In the genomic region with DNA sequence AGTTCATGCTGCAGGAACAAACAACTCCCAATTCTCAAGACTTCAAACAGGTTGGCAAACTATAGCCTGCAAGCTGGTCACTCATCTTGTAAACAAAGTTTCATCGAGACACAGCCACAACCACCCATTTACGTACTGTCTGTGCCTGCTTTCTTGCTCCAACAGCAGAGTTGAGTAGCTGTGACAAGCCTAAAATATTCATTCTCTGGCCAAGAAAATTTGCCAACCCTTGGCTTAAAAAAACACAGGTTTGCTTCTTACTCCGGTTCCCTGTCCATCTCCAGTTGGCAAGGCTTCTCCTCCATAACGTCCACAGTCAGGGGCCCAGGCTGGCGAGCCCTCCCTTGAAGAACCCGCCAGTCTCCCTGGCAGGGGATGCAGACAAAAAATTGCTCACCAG, we compare ENCODE assay signal across 24 cellular contexts.
DNase-seq lines count a peak whose midpoint lies in the region; ATAC-seq, FAIRE-seq and TF ChIP-seq lines count a peak whose summit lies in the region.
"Had no signal": no experiment of that assay in that cellular context is flagged by ENCODE, and none has a peak within 500 bp of the region (broad histone marks: within the 10 kb centered on the region; RNA-seq: fewer than 3 reads in every experiment).

No MANE protein-coding gene starts in this region.

- 60% methylated on average over 4 of the region's 6 CpGs; no CpG with 5 or more reads in 1 of the 2 experiments for WGBS in IMR-90 (ENCODE audit: extremely low coverage in 2 of 2, insufficient read length in 1 of 2), 2 experiments
- no CpG with 5 or more reads among the region's 6 CpGs for WGBS in neuronal stem cell (ENCODE audit: extremely low coverage in 2 of 2, insufficient read length in 2 of 2, insufficient replicate concordance in 1 of 2), 2 donors

- peaks cover 5% of the 10 kb centered on the region for H3K36me3 Mint-ChIP-seq in dendritic cell treated with granulocyte-macrophage colony-stimulating factor and Interleukin-4, amounts not matched to agents 40 ng/mL and 50 ng/mL, for 4 days (ENCODE audit: low read depth)
- no peaks in the 10 kb centered on the region for H3K36me3 Mint-ChIP-seq in T-helper 2 cell treated with Interferon-gamma antibody and Interleukin-4, amounts not matched to agents 5 μg/mL and 100 μg/mL, for 36 hours (ENCODE audit: low read depth)
- H3K36me3 Mint-ChIP-seq: CD8-positive, alpha-beta T cell had no signal

- H3K36me3 ChIP-seq in IMR-90 (ENCODE audit: control insufficient read depth, insufficient read depth, low read length) (no peaks in the 10 kb centered on the region), neuronal stem cell (replicated peaks in 1 of 2; ENCODE audit: control insufficient read depth in 2 of 2, insufficient read depth in 2 of 2, low read length in 2 of 2) (no peaks in the 10 kb centered on the region)
- H3K36me3 ChIP-seq: HAP-1 had no signal

- peak overlapping the region; percentile 37 for H2BK120ac ChIP-seq in IMR-90 (ENCODE audit: low read depth, low read length)
- no peak overlapping the region for H2BK120ac ChIP-seq in neuronal stem cell (ENCODE audit: low read depth, low read length)

- H2BK20ac ChIP-seq in IMR-90 (ENCODE audit: low read depth, low read length): peak overlapping the region; percentile 82; the same call in 1 of the 2 replicates

- H3K23ac ChIP-seq in IMR-90 (ENCODE audit: low read depth, low read length): no peak overlapping the region
- no peak overlapping the region for H3K23ac ChIP-seq in neuronal stem cell (ENCODE audit: low read depth, low read length, poor library complexity)

- no peak overlapping the region for H3K56ac ChIP-seq in IMR-90 (ENCODE audit: extremely low read depth, insufficient read depth, low read length)

- H3K4me1 ChIP-seq in IMR-90 (ENCODE audit: control insufficient read depth, insufficient read depth, low read length): peaks cover 19% of the 10 kb centered on the region
- H3K4me1 ChIP-seq in neuronal stem cell (ENCODE audit: control insufficient read depth in 2 of 2, insufficient read depth in 1 of 2, low read depth in 1 of 2, low read length in 2 of 2): peaks cover 9 to 17% of the 10 kb centered on the region in 2 donors
- H3K4me1 ChIP-seq: HAP-1 had no signal

- CTCF ChIA-PET in IMR-90 (lab: Yijun Ruan, JAX): interaction anchor here (0.6 to 0.8 kb wide), 2 partner anchors 24 to 693 kb away, joined by 3 to 5 read pairs; no protein-coding TSS in a partner anchor

- in situ Hi-C loops in IMR-90 (cut with MboI; ENCODE audit: low sequenced_read_pairs): loop anchor here (25.0 kb wide), 1 partner anchor 498 kb away; a partner anchor contains a TSS

- no peak for TF ChIP-seq RAD21 in IMR-90 (IDR thresholded peaks at IDR 0.05; ENCODE audit: low read length)

- H3K14ac ChIP-seq in IMR-90 (replicated peaks; ENCODE audit: low read depth, low read length) (no peak overlapping the region), neuronal stem cell (ENCODE audit: low read length) (no peak overlapping the region)

- H4K8ac ChIP-seq in IMR-90 (ENCODE audit: low read depth in 2 of 2, low read length in 2 of 2): no peak overlapping the region; a peak in 1 of 4 replicates
- no peak overlapping the region for H4K8ac ChIP-seq in neuronal stem cell (ENCODE audit: low read depth, low read length)

- H3K4ac ChIP-seq in IMR-90 (ENCODE audit: low read depth, low read length) (peak overlapping the region; percentile 48), neuronal stem cell (ENCODE audit: low read length) (no peak overlapping the region)

- H2AFZ ChIP-seq in IMR-90 (replicated peaks; ENCODE audit: low read length, poor library complexity): no peak overlapping the region
- H2AFZ ChIP-seq in neuronal stem cell (ENCODE audit: low read length): no peak overlapping the region
- H2AFZ ChIP-seq: GM23248 had no signal

- peak overlapping the region; percentile 3 for H3K27ac Mint-ChIP-seq in dendritic cell treated with granulocyte-macrophage colony-stimulating factor and Interleukin-4, amounts not matched to agents 40 ng/mL and 50 ng/mL, for 4 days
- no peak overlapping the region for H3K27ac Mint-ChIP-seq in T-helper 2 cell treated with Interferon-gamma antibody and Interleukin-4, amounts not matched to agents 5 μg/mL and 100 μg/mL, for 36 hours
- H3K27ac Mint-ChIP-seq: CD8-positive, alpha-beta T cell had no signal

- H3K9ac ChIP-seq in IMR-90 (ENCODE audit: low read depth, low read length) (no peak overlapping the region), neuronal stem cell (ENCODE audit: low read depth, low read length, poor library complexity) (no peak overlapping the region)
- H3K9ac ChIP-seq: GM23248 had no signal

- no peaks in the 10 kb centered on the region for H3K27me3 ChIP-seq in IMR-90 (ENCODE audit: control insufficient read depth, insufficient read depth, low read length)
- peaks cover 0 to 47% (median 0%) of the 10 kb centered on the region in 3 experiments for H3K27me3 ChIP-seq in neuronal stem cell (ENCODE audit: control insufficient read depth in 3 of 3, insufficient read depth in 3 of 3, low read depth in 1 of 3, low read length in 3 of 3)

- POLR2A ChIA-PET in IMR-90 (lab: Charles Lee; ENCODE audit: unreplicated experiment): no interaction called here

- no peak overlapping the region for H2AK9ac ChIP-seq in IMR-90 (replicated peaks; ENCODE audit: low read depth, low read length, poor library complexity)

- H3K4me2 ChIP-seq in IMR-90 (ENCODE audit: low read depth, low read length): no peak overlapping the region
- H3K4me2 ChIP-seq in neuronal stem cell (ENCODE audit: insufficient read depth, low read length, poor library complexity, severe bottlenecking): no peak overlapping the region

- no peaks in the 10 kb centered on the region for H3K79me1 ChIP-seq in IMR-90 (ENCODE audit: low read depth in 1 of 2, low read length in 2 of 2)
- no peaks in the 10 kb centered on the region for H3K79me1 ChIP-seq in neuronal stem cell (ENCODE audit: low read depth, low read length)

- no peak overlapping the region for H3K4me3 ChIP-seq in IMR-90 (ENCODE audit: insufficient read depth, low read depth, low read length)
- H3K4me3 ChIP-seq in neuronal stem cell (ENCODE audit: low read length in 2 of 2): no peak overlapping the region
- H3K4me3 ChIP-seq: GM23248, HAP-1, SK-N-MC had no signal

- H3K27ac ChIP-seq in IMR-90 (ENCODE audit: insufficient read depth, low read length) (no peak overlapping the region), angular gyrus (ENCODE audit: low read depth, low read length) (peak overlapping the region; percentile 73), neuronal stem cell (replicated peaks; ENCODE audit: low read length) (no peak overlapping the region)
- H3K27ac ChIP-seq: GM23248, HL-60, SK-N-MC had no signal

- peaks cover 71% of the 10 kb centered on the region for H3K4me1 Mint-ChIP-seq in dendritic cell treated with granulocyte-macrophage colony-stimulating factor and Interleukin-4, amounts not matched to agents 40 ng/mL and 50 ng/mL, for 4 days (ENCODE audit: low read depth)
- no peaks in the 10 kb centered on the region for H3K4me1 Mint-ChIP-seq in T-helper 2 cell treated with Interferon-gamma antibody and Interleukin-4, amounts not matched to agents 5 μg/mL and 100 μg/mL, for 36 hours (ENCODE audit: low read depth)

- DNase-seq in IMR-90 (no peak), neuronal stem cell (ENCODE audit: low spot score) (no peak), omental fat pad (ENCODE audit: low spot score) (no peak), GM12891 (ENCODE audit: insufficient read length, low spot score) (no peak)
- no peak for DNase-seq in T-helper 2 cell treated with Interferon-gamma antibody and Interleukin-4, amounts not matched to agents 5 μg/mL and 100 μg/mL, for 36 hours (ENCODE audit: low spot score)
- DNase-seq: AML-193; CD8-positive, alpha-beta T cell; GDM1; GM23248; KG1; NCI-H1092 treated with DMSO at 0.1 percent for 48 hours; NCI-H146; NCI-H2029; NCI-H226; NCI-H524 treated with DMSO at 0.1 percent for 48 hours; PC-3; RPMI8226; SHP77 treated with DMSO at 0.1 percent for 48 hours had no signal

- FAIRE-seq in GM12891 (lab: Jason Lieb, UNC): no peak

- H3K9me1 ChIP-seq in IMR-90 (ENCODE audit: insufficient read depth, low read length): peaks cover 11% of the 10 kb centered on the region

- no peak for ATAC-seq in IMR-90 (ENCODE audit: low read depth)
- no peak for ATAC-seq in omental fat pad (ENCODE audit: low FRiP score)
- ATAC-seq in GM21619 (IDR thresholded peaks at IDR 0.05; ENCODE audit: unreplicated experiment): no peak
- ATAC-seq: CD8-positive, alpha-beta T cell; PC-3 had no signal

- H2BK15ac ChIP-seq in IMR-90 (ENCODE audit: low read depth, low read length) (no peak overlapping the region; the same call in 2 of the 3 replicates), neuronal stem cell (ENCODE audit: low read length) (no peak overlapping the region)

- intact Hi-C loops in IMR-90 (cut with micrococcal nuclease): no loop called here
- intact Hi-C loops in dendritic cell treated with granulocyte-macrophage colony-stimulating factor and Interleukin-4, amounts not matched to agents 40 ng/mL and 50 ng/mL, for 4 days (cut with micrococcal nuclease): no loop called here

- H3K9me3 Mint-ChIP-seq in dendritic cell treated with granulocyte-macrophage colony-stimulating factor and Interleukin-4, amounts not matched to agents 40 ng/mL and 50 ng/mL, for 4 days: peaks cover 15% of the 10 kb centered on the region
- no peaks in the 10 kb centered on the region for H3K9me3 Mint-ChIP-seq in T-helper 2 cell treated with Interferon-gamma antibody and Interleukin-4, amounts not matched to agents 5 μg/mL and 100 μg/mL, for 36 hours
- H3K9me3 Mint-ChIP-seq: CD8-positive, alpha-beta T cell had no signal

- TF ChIP-seq CTCF in IMR-90 (conservative IDR thresholded peaks at IDR 0.05; ENCODE audit: low read depth, low read length) (no peak), omental fat pad (IDR thresholded peaks at IDR 0.05) (no peak)

- H2AK5ac ChIP-seq in IMR-90 (ENCODE audit: low read depth, low read length) (peak overlapping the region; percentile 38), neuronal stem cell (ENCODE audit: low read depth, low read length) (no peak overlapping the region)

- peaks cover 2% of the 10 kb centered on the region for H3K27me3 Mint-ChIP-seq in dendritic cell treated with granulocyte-macrophage colony-stimulating factor and Interleukin-4, amounts not matched to agents 40 ng/mL and 50 ng/mL, for 4 days
- no peaks in the 10 kb centered on the region for H3K27me3 Mint-ChIP-seq in T-helper 2 cell treated with Interferon-gamma antibody and Interleukin-4, amounts not matched to agents 5 μg/mL and 100 μg/mL, for 36 hours (ENCODE audit: low read depth)

- no peak overlapping the region for H2BK12ac ChIP-seq in neuronal stem cell (ENCODE audit: low read length)

- TF ChIP-seq POLR2A in IMR-90 (IDR thresholded peaks at IDR 0.05; ENCODE audit: low read depth, low read length) (no peak), GM12891 (IDR thresholded peaks at IDR 0.05; ENCODE audit: low read depth, low read length) (no peak)

- no TSS peak for BruUV-seq in IMR-90 (replicated peaks; lab: Mats Ljungman, UMichigan)

- H4K91ac ChIP-seq in IMR-90 (ENCODE audit: insufficient read depth, low read depth, low read length) (0 out of 2 replicates have a peak overlapping the region, but pooled peaks have one; percentile 74), neuronal stem cell (ENCODE audit: low read depth, low read length, poor library complexity) (no peak overlapping the region)

- dilution Hi-C loops in IMR-90 (cut with HindIII; ENCODE audit: low sequenced_read_pairs, unreplicated experiment): no loop called here

- no peak overlapping the region; the same call in 1 of the 2 replicates for H4K5ac ChIP-seq in IMR-90 (ENCODE audit: low read depth, low read length)

- H3K9me3 ChIP-seq in IMR-90 (ENCODE audit: control insufficient read depth, insufficient read depth, low read length): no peaks in the 10 kb centered on the region
- H3K9me3 ChIP-seq in neuronal stem cell (replicated peaks in 1 of 2; ENCODE audit: control insufficient read depth in 2 of 2, insufficient read depth in 1 of 2, low read depth in 1 of 2, low read length in 2 of 2): no peaks in the 10 kb centered on the region

- H4K20me1 ChIP-seq in IMR-90 (ENCODE audit: insufficient read depth, low read length): no peaks in the 10 kb centered on the region

- H2BK5ac ChIP-seq in IMR-90 (ENCODE audit: low read depth, low read length, poor library complexity, severe bottlenecking) (no peak overlapping the region), neuronal stem cell (ENCODE audit: low read length) (no peak overlapping the region)

- peak overlapping the region; percentile 31; the same call in 1 of the 2 replicates for H3K18ac ChIP-seq in IMR-90 (ENCODE audit: low read depth, low read length)
- peak overlapping the region; percentile 6 for H3K18ac ChIP-seq in neuronal stem cell (ENCODE audit: low read length)

- no peak overlapping the region for H3K4me3 Mint-ChIP-seq in dendritic cell treated with granulocyte-macrophage colony-stimulating factor and Interleukin-4, amounts not matched to agents 40 ng/mL and 50 ng/mL, for 4 days
- no peak overlapping the region for H3K4me3 Mint-ChIP-seq in T-helper 2 cell treated with Interferon-gamma antibody and Interleukin-4, amounts not matched to agents 5 μg/mL and 100 μg/mL, for 36 hours
- H3K4me3 Mint-ChIP-seq: CD8-positive, alpha-beta T cell had no signal
